8 cellular contexts compared by ENCODE assay signal in genomic region chr14:77641207-77641533, GRCh38. TPM values are rescaled to one million over a fixed set of nuclear protein-coding genes. Genes with fewer than 3 reads are reported as not detected.
A peak's percentile ranks its signal among the peaks of the same experiment; 100 is the strongest.
DNase-seq lines count a peak whose midpoint lies in the region; ATAC-seq and TF ChIP-seq lines count a peak whose summit lies in the region.

No MANE protein-coding gene starts in this region.

- intact Hi-C loops in colonic mucosa (cut with DNase I) = no loop called here

- TF ChIP-seq CTCF in colonic mucosa (IDR thresholded peaks at IDR 0.05) = no peak

- ATAC-seq in GM18909 (IDR thresholded peaks at IDR 0.05; ENCODE audit: poor library complexity, unreplicated experiment) (peak; percentile 34), HG03354 (IDR thresholded peaks at IDR 0.05; ENCODE audit: poor library complexity, severe bottlenecking, unreplicated experiment) (peak; percentile 34), HG03108 (IDR thresholded peaks at IDR 0.05; ENCODE audit: unreplicated experiment) (no peak)

- DNase-seq in colonic mucosa = peak; percentile 46
- no peak for DNase-seq in NCI-H446 treated with DMSO at 0.1 percent for 48 hours (lab: John Stamatoyannopoulos, UW)
- no peak for DNase-seq in NCI-H345 (lab: John Stamatoyannopoulos, UW)
- no peak for DNase-seq in NCI-H187 treated with DMSO at 0.1 percent for 48 hours (lab: John Stamatoyannopoulos, UW)

- H3K36me3 ChIP-seq in colonic mucosa (no peaks in the 10 kb centered on the region), rectal smooth muscle tissue (ENCODE audit: control insufficient read depth, insufficient read depth, low read length) (no peaks in the 10 kb centered on the region)

- H3K27ac ChIP-seq in colonic mucosa (peak overlapping the region; percentile 67), rectal smooth muscle tissue (ENCODE audit: low read depth, low read length) (no peak overlapping the region)

- H3K9me3 ChIP-seq in colonic mucosa = no peaks in the 10 kb centered on the region

- H3K9ac ChIP-seq in colonic mucosa (ENCODE audit: low read depth in 2 of 2, low read length in 2 of 2) = peak overlapping the region in 1 of 2 donors; percentile 62
- H3K9ac ChIP-seq in rectal smooth muscle tissue (ENCODE audit: low read length) = no peak overlapping the region

- H3K4me1 ChIP-seq in colonic mucosa = peaks cover 7% of the 10 kb centered on the region
- no peaks in the 10 kb centered on the region for H3K4me1 ChIP-seq in rectal smooth muscle tissue (ENCODE audit: control insufficient read depth, insufficient read depth, low read length)

- H3K27me3 ChIP-seq in colonic mucosa (no peaks in the 10 kb centered on the region), rectal smooth muscle tissue (ENCODE audit: control insufficient read depth, insufficient read depth, low read length) (no peaks in the 10 kb centered on the region)

- H3K4me3 ChIP-seq in colonic mucosa (peak overlapping the region; percentile 33), rectal smooth muscle tissue (ENCODE audit: low read length) (peak overlapping the region; percentile 65)

RNA-seq across cellular contexts. Expression of gene SPTLC2, which starts 24.7 kb away (rescaled TPM):
- 10 to 100 TPM; 68.3 to 70.1 TPM for total RNA-seq in colonic mucosa
